In the genomic region with DNA sequence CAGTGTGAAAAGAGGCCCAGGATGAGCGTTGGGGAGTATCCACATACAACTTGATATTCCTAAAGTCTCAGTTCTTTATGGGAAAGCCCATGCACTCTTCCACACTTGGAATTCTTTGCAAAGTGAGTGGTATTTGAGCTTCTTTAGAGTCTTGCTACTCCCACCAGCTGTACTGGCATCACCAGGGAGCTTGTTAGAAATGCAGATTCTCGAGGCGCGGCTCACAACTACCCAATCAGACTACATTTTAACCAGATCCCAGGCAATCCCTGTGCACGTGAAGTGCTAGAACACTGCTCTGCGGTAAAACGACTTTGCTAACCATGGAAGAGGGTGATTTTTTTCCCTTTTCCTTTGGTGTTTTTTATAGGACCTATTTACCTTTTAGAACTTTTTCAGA, we compare ENCODE assay signal across 17 cellular contexts.
"Had no signal": no experiment of that assay in that cellular context is flagged by ENCODE, and none has a peak within 500 bp of the region (broad histone marks: within the 10 kb centered on the region; RNA-seq: fewer than 3 reads in every experiment).

No MANE protein-coding gene starts in this region.

- H3K27ac ChIP-seq: ascending aorta, cardiac muscle cell, psoas muscle, SK-N-MC had no signal

- H3K27me3 ChIP-seq: ascending aorta, cardiac muscle cell had no signal

- H3K9me3 ChIP-seq: ascending aorta, psoas muscle had no signal

- H3K4me3 ChIP-seq: ascending aorta, cardiac muscle cell, lung, psoas muscle, SK-N-MC had no signal

- DNase-seq: activated CD4-positive, alpha-beta T cell treated with anti-CD3 and anti-CD28 coated beads for 4 hours; activated CD8-positive, alpha-beta memory T cell treated with anti-CD3 and anti-CD28 coated beads, Interleukin-2, amount 50 U/mL, for 48 hours; activated CD8-positive, alpha-beta T cell treated with anti-CD3 and anti-CD28 coated beads, Interleukin-2, amount 10 ng/mL, durations not matched to agents 7 days and 5 days; activated naive CD4-positive, alpha-beta T cell treated with Interleukin-2 at 50 U/mL for 16 hours; activated naive CD8-positive, alpha-beta T cell treated with anti-CD3 and anti-CD28 coated beads, Interleukin-2, amount 50 U/mL, for 24 hours; foreskin melanocyte; left cardiac atrium; naive thymus-derived CD4-positive, alpha-beta T cell; occipital lobe; psoas muscle; stimulated activated CD4-positive, alpha-beta T cell treated with anti-CD3 and anti-CD28 coated beads, Interleukin-4, amount 100 ng/mL, for 24 hours; T-cell; T1000 had no signal

- ATAC-seq: activated CD8-positive, alpha-beta T cell treated with anti-CD3 and anti-CD28 coated beads, Interleukin-2, amount 10 ng/mL, durations not matched to agents 7 days and 5 days; activated naive CD8-positive, alpha-beta T cell treated with anti-CD3 and anti-CD28 coated beads, Interleukin-2, amount 50 U/mL, for 24 hours; left cardiac atrium; naive thymus-derived CD4-positive, alpha-beta T cell; psoas muscle; T-cell had no signal

- H3K36me3 ChIP-seq: ascending aorta, cardiac muscle cell had no signal
